In genomic region chr15:61657461-61657860, GRCh38 we compare ENCODE assay signal across 20 cellular contexts.
"Had no signal": no experiment of that assay in that cellular context is flagged by ENCODE, and none has a peak within 500 bp of the region (broad histone marks: within the 10 kb centered on the region; RNA-seq: fewer than 3 reads in every experiment).

No MANE protein-coding gene starts in this region.

- DNase-seq: natural killer cell; occipital lobe; ovary; posterior cingulate gyrus; psoas muscle; right cardiac atrium; right lobe of liver; sigmoid colon; small intestine; stimulated activated CD4-positive, alpha-beta T cell treated with anti-CD3 and anti-CD28 coated beads, Interleukin-15, amount 100 ng/mL, for 24 hours; stimulated activated CD4-positive, alpha-beta T cell treated with anti-CD3 and anti-CD28 coated beads, Interleukin-2, amount 100 ng/mL, for 24 hours; stimulated activated CD4-positive, alpha-beta T cell treated with anti-CD3 and anti-CD28 coated beads, Interleukin-2, amount 100 ng/mL, for 48 hours; stimulated activated CD4-positive, alpha-beta T cell treated with anti-CD3 and anti-CD28 coated beads, Interleukin-4, amount 100 ng/mL, for 24 hours; stimulated activated naive B cell treated with anti-CD40 and anti-IgM and Interleukin-4, amounts not matched to agents 10 μg/mL and 1 μg/mL and 100 μg/mL, for 72 hours; stimulated activated naive CD4-positive, alpha-beta T cell treated with Interleukin-2 at 50 U/mL for 16 hours; stomach; tibial artery; transverse colon; upper lobe of right lung; uterus had no signal
